ENCODE assay signal across 21 cellular contexts in genomic region chr6:45756611-45757010, GRCh38.
"Had no signal": no experiment of that assay in that cellular context is flagged by ENCODE, and none has a peak within 500 bp of the region (broad histone marks: within the 10 kb centered on the region; RNA-seq: fewer than 3 reads in every experiment).

No MANE protein-coding gene starts in this region.

- H3K9me3 ChIP-seq: colonic mucosa, gastrocnemius medialis, heart right ventricle, left lung, lower lobe of right lung, mucosa of descending colon had no signal

- ATAC-seq: effector memory CD8-positive, alpha-beta T cell; esophagus mucosa; gastrocnemius medialis; left lung; lower lobe of right lung; mucosa of descending colon; naive thymus-derived CD4-positive, alpha-beta T cell had no signal

- H3K4me3 ChIP-seq: colonic mucosa, gastrocnemius medialis, heart right ventricle, left lung, lower lobe of right lung, mucosa of descending colon had no signal

- H3K4me1 ChIP-seq: colonic mucosa, gastrocnemius medialis, left lung, lower lobe of right lung had no signal

- H3K36me3 ChIP-seq: colonic mucosa, gastrocnemius medialis, heart right ventricle, left lung, lower lobe of right lung had no signal

- DNase-seq: colonic mucosa; cortex of kidney; effector CD8-positive, alpha-beta T cell; effector memory CD8-positive, alpha-beta T cell; endodermal cell; erythroblast; foreskin fibroblast; foreskin melanocyte; gastrocnemius medialis; glutamatergic neuron; head of caudate nucleus; heart right ventricle; hippocampal formation; left cardiac atrium; left lung; lower lobe of right lung; mesenchymal stem cell; mucosa of descending colon; naive thymus-derived CD4-positive, alpha-beta T cell had no signal

- H3K27ac ChIP-seq: colonic mucosa, epithelial cell of prostate, gastrocnemius medialis, heart right ventricle, left lung, lower lobe of right lung had no signal

- H3K27me3 ChIP-seq: colonic mucosa, gastrocnemius medialis, left lung had no signal
